11 cellular contexts compared by ENCODE assay signal in genomic region chr12:12734054-12734453, GRCh38. TPM values are rescaled to one million over a fixed set of nuclear protein-coding genes. Genes with fewer than 3 reads are reported as not detected.
A peak's percentile ranks its signal among the peaks of the same experiment; 100 is the strongest.
DNase-seq lines count a peak whose midpoint lies in the region; ATAC-seq, FAIRE-seq and TF ChIP-seq lines count a peak whose summit lies in the region.
"Had no signal": no experiment of that assay in that cellular context is flagged by ENCODE, and none has a peak within 500 bp of the region (broad histone marks: within the 10 kb centered on the region; RNA-seq: fewer than 3 reads in every experiment).

No MANE protein-coding gene starts in this region.

- no peak for ATAC-seq in CD4-positive, alpha-beta T cell (ENCODE audit: poor library complexity)
- no peak for ATAC-seq in natural killer cell treated with Interleukin-12 subunit alpha and Interleukin-12 subunit beta and Interleukin-15 and Interleukin-18, amount 100 ng/mL, for 72 hours
- no peak for ATAC-seq in HG03097 (IDR thresholded peaks at IDR 0.05; ENCODE audit: low FRiP score, unreplicated experiment)
- ATAC-seq: foreskin keratinocyte had no signal

- peaks cover 10% of the 10 kb centered on the region for H3K36me3 Mint-ChIP-seq in CD4-positive, alpha-beta T cell (ENCODE audit: low read depth)
- H3K36me3 Mint-ChIP-seq in natural killer cell treated with Interleukin-12 subunit alpha and Interleukin-12 subunit beta and Interleukin-15 and Interleukin-18, amount 100 ng/mL, for 72 hours = no peaks in the 10 kb centered on the region

- H3K4me3 ChIP-seq in MG63 (no peak overlapping the region), coronary artery (peak overlapping the region; percentile 9)

- POLR2A ChIA-PET in CD4-positive, alpha-beta T cell (lab: Charles Lee) = interaction anchor here (4.2 to 6.2 kb wide), 2 partner anchors 13 to 376 kb away, joined by 62 to 414 read pairs; partner anchors contain the start of genes BORCS5 and CDKN1B

- no peaks in the 10 kb centered on the region for H3K9me3 Mint-ChIP-seq in CD4-positive, alpha-beta T cell
- no peaks in the 10 kb centered on the region for H3K9me3 Mint-ChIP-seq in natural killer cell treated with Interleukin-12 subunit alpha and Interleukin-12 subunit beta and Interleukin-15 and Interleukin-18, amount 100 ng/mL, for 72 hours

- no peak for TF ChIP-seq POLR2A in GM12891 (IDR thresholded peaks at IDR 0.05; ENCODE audit: low read depth, low read length)

- TF ChIP-seq CTCF in CD4-positive, alpha-beta T cell (IDR thresholded peaks at IDR 0.05) = no peak
- TF ChIP-seq CTCF in coronary artery (IDR thresholded peaks at IDR 0.05) = no peak

- FAIRE-seq in GM12891 (lab: Jason Lieb, UNC) = no peak
- FAIRE-seq: GM18507 had no signal

- no peaks in the 10 kb centered on the region for H3K9me3 ChIP-seq in CD4-positive, alpha-beta T cell (ENCODE audit: control insufficient read depth, low read length)
- H3K9me3 ChIP-seq in MG63 = no peaks in the 10 kb centered on the region

- peak overlapping the region; percentile 85 for H3K27ac Mint-ChIP-seq in CD4-positive, alpha-beta T cell
- H3K27ac Mint-ChIP-seq in natural killer cell treated with Interleukin-12 subunit alpha and Interleukin-12 subunit beta and Interleukin-15 and Interleukin-18, amount 100 ng/mL, for 72 hours = peak overlapping the region; percentile 82 to 90

- intact Hi-C loops in CD4-positive, alpha-beta T cell (cut with DNase I, micrococcal nuclease) = no loop called here

- no peaks in the 10 kb centered on the region for H3K27me3 Mint-ChIP-seq in CD4-positive, alpha-beta T cell
- H3K27me3 Mint-ChIP-seq in natural killer cell treated with Interleukin-12 subunit alpha and Interleukin-12 subunit beta and Interleukin-15 and Interleukin-18, amount 100 ng/mL, for 72 hours = no peaks in the 10 kb centered on the region

- H3K27ac ChIP-seq in CD4-positive, alpha-beta T cell (ENCODE audit: low read depth, low read length) = peak overlapping the region; percentile 38
- H3K27ac ChIP-seq in coronary artery = peak overlapping the region; percentile 49 to 64
- H3K27ac ChIP-seq: foreskin keratinocyte had no signal

- CTCF ChIA-PET in CD4-positive, alpha-beta T cell (lab: Charles Lee) = no interaction called here

- H3K36me3 ChIP-seq in MG63 = peaks cover 26% of the 10 kb centered on the region

- H3K4me1 Mint-ChIP-seq in CD4-positive, alpha-beta T cell (ENCODE audit: low read depth) = peaks cover 58% of the 10 kb centered on the region
- H3K4me1 Mint-ChIP-seq in natural killer cell treated with Interleukin-12 subunit alpha and Interleukin-12 subunit beta and Interleukin-15 and Interleukin-18, amount 100 ng/mL, for 72 hours (ENCODE audit: low read depth in 2 of 2) = peaks cover 27 to 33% of the 10 kb centered on the region in 2 donors

- no peaks in the 10 kb centered on the region for H3K27me3 ChIP-seq in CD4-positive, alpha-beta T cell (ENCODE audit: control insufficient read depth, insufficient read depth, low read length)
- no peaks in the 10 kb centered on the region for H3K27me3 ChIP-seq in MG63
- H3K27me3 ChIP-seq: foreskin keratinocyte had no signal

- no peak for DNase-seq in CD4-positive, alpha-beta T cell
- peak; percentile 62 for DNase-seq in MG63
- DNase-seq in coronary artery (ENCODE audit: low spot score) = no peak
- no peak for DNase-seq in natural killer cell treated with Interleukin-12 subunit alpha and Interleukin-12 subunit beta and Interleukin-15 and Interleukin-18, amount 100 ng/mL, for 72 hours (ENCODE audit: low spot score)
- no peak for DNase-seq in NCI-H2227 (lab: John Stamatoyannopoulos, UW; ENCODE audit: unreplicated experiment)
- no peak for DNase-seq in NCI-H128 (lab: John Stamatoyannopoulos, UW; ENCODE audit: unreplicated experiment)
- no peak for DNase-seq in GM12891 (ENCODE audit: insufficient read length, low spot score)
- DNase-seq: foreskin keratinocyte, Kasumi-1 had no signal

- no peak overlapping the region for H3K4me3 Mint-ChIP-seq in CD4-positive, alpha-beta T cell
- H3K4me3 Mint-ChIP-seq in natural killer cell treated with Interleukin-12 subunit alpha and Interleukin-12 subunit beta and Interleukin-15 and Interleukin-18, amount 100 ng/mL, for 72 hours = no peak overlapping the region

TF ChIP-seq in GM12891, 5 proteins besides CTCF, POLR2A, EP300 and RAD21:
- TF ChIP-seq TAF1 (IDR thresholded peaks at IDR 0.05; ENCODE audit: low read depth, low read length) (no peak), POU2F2 (IDR thresholded peaks at IDR 0.05; ENCODE audit: low read depth, low read length) (no peak), PAX5 (IDR thresholded peaks at IDR 0.05; ENCODE audit: insufficient read depth, low read length, severe bottlenecking) (no peak), SPI1 (IDR thresholded peaks at IDR 0.05; ENCODE audit: low read depth, low read length) (no peak), POLR2AphosphoS5 (IDR thresholded peaks at IDR 0.05; ENCODE audit: low read depth, low read length) (no peak)

RNA-seq across cellular contexts. Expression of gene CDKN1B, which starts 16.9 kb away (rescaled TPM):
- 100 to 1,000 TPM; 352 TPM for total RNA-seq in CD4-positive, alpha-beta T cell
- total RNA-seq in MG63 (2014; rRNA removed; shearing (Covaris generic); ENCODE audit: low replicate concordance) = 35.1 and 57.9 TPM in 2 replicates
- total RNA-seq in natural killer cell treated with Interleukin-12 subunit alpha and Interleukin-12 subunit beta and Interleukin-15 and Interleukin-18, amount 100 ng/mL, for 72 hours = 10 to 100 TPM; 24.6 to 38.1 TPM
- polyA plus RNA-seq in GM12891 (2012; ENCODE audit: low read depth, missing spikeins) = 11.8 TPM

RNA-seq across cellular contexts. Expression of gene GPR19, which starts 38.1 kb away (rescaled TPM):
- 1 to 10 TPM; 1.1 to 1.9 TPM for total RNA-seq in CD4-positive, alpha-beta T cell
- 0.59 TPM in 1 of 2 replicates, not detected in the other for total RNA-seq in MG63 (2014; rRNA removed; shearing (Covaris generic); ENCODE audit: low replicate concordance)
- 1 to 10 TPM; 6.4 to 9.9 TPM for total RNA-seq in natural killer cell treated with Interleukin-12 subunit alpha and Interleukin-12 subunit beta and Interleukin-15 and Interleukin-18, amount 100 ng/mL, for 72 hours
- 1.4 TPM for polyA plus RNA-seq in GM12891 (2012; ENCODE audit: low read depth, missing spikeins)

RNA-seq across cellular contexts. Expression of gene APOLD1, which starts 51.4 kb away (rescaled TPM):
- 1 to 10 TPM; 1.8 to 3.4 TPM for total RNA-seq in CD4-positive, alpha-beta T cell
- total RNA-seq in MG63 (2014; rRNA removed; shearing (Covaris generic); ENCODE audit: low replicate concordance) = 21.4 and 27.1 TPM in 2 replicates
- total RNA-seq in natural killer cell treated with Interleukin-12 subunit alpha and Interleukin-12 subunit beta and Interleukin-15 and Interleukin-18, amount 100 ng/mL, for 72 hours = 1 to 10 TPM in 1 of 2 donors, under 1 TPM in 1; 0.90 to 3.3 TPM
- 2.5 TPM for polyA plus RNA-seq in GM12891 (2012; ENCODE audit: low read depth, missing spikeins)
